1 cellular context compared by ENCODE assay signal in genomic region chr16:77236063-77236511, GRCh38.
A peak's percentile ranks its signal among the peaks of the same experiment; 100 is the strongest.
TF ChIP-seq lines count a peak whose summit lies in the region.

No MANE protein-coding gene starts in this region.

TF ChIP-seq in K562, 482 proteins besides CTCF, POLR2A, EP300 and RAD21 (continued from another document):
- no peak for TF ChIP-seq CUX1 (CRISPR knock-in tag; IDR thresholded peaks at IDR 0.05)
- no peak for TF ChIP-seq RBM22 (IDR thresholded peaks at IDR 0.05; ENCODE audit: low read depth, low read length, poor library complexity, severe bottlenecking)
- TF ChIP-seq CBFA2T2 (conservative IDR thresholded peaks at IDR 0.05): no peak
- no peak for TF ChIP-seq KAT2B (IDR thresholded peaks at IDR 0.05; ENCODE audit: low read depth, low read length)
- TF ChIP-seq CTBP1 (IDR thresholded peaks at IDR 0.05; ENCODE audit: borderline replicate concordance): peak; percentile 50; the same call in 1 of the 2 replicates
- TF ChIP-seq BRCA1 (IDR thresholded peaks at IDR 0.05): no peak
- TF ChIP-seq BRCA1 (CRISPR knock-in tag; IDR thresholded peaks at IDR 0.05): no peak
- no peak for TF ChIP-seq CHD7 (IDR thresholded peaks at IDR 0.05; ENCODE audit: low read depth, low read length)
- 0 out of 2 replicates have a peak, but pooled peaks have one; percentile 68 for TF ChIP-seq LCOR (CRISPR knock-in tag; IDR thresholded peaks at IDR 0.05)
- TF ChIP-seq CTCFL (IDR thresholded peaks at IDR 0.05; ENCODE audit: borderline replicate concordance, insufficient read depth, low read depth, low read length, poor library complexity, severe bottlenecking): peak; percentile 47
- TF ChIP-seq CBFA2T3 (IDR thresholded peaks at IDR 0.05): no peak
- TF ChIP-seq SAP30 (IDR thresholded peaks at IDR 0.05; ENCODE audit: borderline replicate concordance, insufficient read depth, low read depth, low read length, poor library complexity, severe bottlenecking): no peak
- no peak for TF ChIP-seq NCOA1 (IDR thresholded peaks at IDR 0.05; ENCODE audit: low read depth)
TF ChIP-seq in K562: peak in this region for 36.
